In genomic region chr1:15171271-15171908, GRCh38 we compare ENCODE assay signal across 26 cellular contexts. TPM values are rescaled to one million over a fixed set of nuclear protein-coding genes. Genes with fewer than 3 reads are reported as not detected.
DNase-seq lines count a peak whose midpoint lies in the region; ATAC-seq, FAIRE-seq and TF ChIP-seq lines count a peak whose summit lies in the region.
"Had no signal": no experiment of that assay in that cellular context is flagged by ENCODE, and none has a peak within 500 bp of the region (broad histone marks: within the 10 kb centered on the region; RNA-seq: fewer than 3 reads in every experiment).

No MANE protein-coding gene starts in this region.

- no peak overlapping the region for H3K9ac ChIP-seq in BLaER1 treated with 17β-estradiol and CSF1 and Interleukin-3, amounts not matched to agents 10 nM and 100 nM
- H3K9ac ChIP-seq in mammary epithelial cell (ENCODE audit: insufficient read depth, low read length): no peak overlapping the region
- peak overlapping the region; percentile 18 for H3K9ac ChIP-seq in mucosa of stomach (ENCODE audit: low read length)
- H3K9ac ChIP-seq: KMS-11 had no signal

- TF ChIP-seq CTCF in RWPE1 (conservative IDR thresholded peaks at IDR 0.05; ENCODE audit: low read depth): no peak
- TF ChIP-seq CTCF in mammary epithelial cell (conservative IDR thresholded peaks at IDR 0.05 in 1 of 2, IDR thresholded peaks at IDR 0.05 in 1 of 2; ENCODE audit: extremely low read depth in 1 of 2, insufficient read depth in 1 of 2, low read depth in 1 of 2, low read length in 2 of 2): no peak

- no peak overlapping the region for H2AFZ ChIP-seq in mammary epithelial cell (ENCODE audit: low read depth, low read length)

- POLR2A ChIA-PET in RWPE1 (lab: Yijun Ruan, JAX; ENCODE audit: low non-redundant PET): no interaction called here

- H3K4me3 ChIP-seq in BLaER1 treated with 17β-estradiol and CSF1 and Interleukin-3, amounts not matched to agents 10 nM and 100 nM: no peak overlapping the region
- H3K4me3 ChIP-seq in mammary epithelial cell (replicated peaks in 1 of 3; ENCODE audit: insufficient read depth in 1 of 3, low read depth in 2 of 3, low read length in 3 of 3): no peak overlapping the region
- H3K4me3 ChIP-seq in mucosa of stomach (ENCODE audit: low read length): no peak overlapping the region
- H3K4me3 ChIP-seq: lower lobe of right lung had no signal

- no TSS peak for BruUV-seq in mammary epithelial cell (replicated peaks; lab: Mats Ljungman, UMichigan)

- H3K36me3 ChIP-seq in BLaER1 treated with 17β-estradiol and CSF1 and Interleukin-3, amounts not matched to agents 10 nM and 100 nM: 0 out of 22 replicates have a peak, but pooled peaks cover 0 to 14% (median 0%) of the 10 kb centered on the region in 11 experiments
- H3K36me3 ChIP-seq in mammary epithelial cell (ENCODE audit: insufficient read depth, low read length): no peaks in the 10 kb centered on the region
- no peaks in the 10 kb centered on the region for H3K36me3 ChIP-seq in mucosa of stomach (ENCODE audit: control insufficient read depth, insufficient read depth, low read length)
- H3K36me3 ChIP-seq: lower lobe of right lung had no signal

- no peaks in the 10 kb centered on the region for H3K9me3 ChIP-seq in BLaER1 treated with 17β-estradiol and CSF1 and Interleukin-3, amounts not matched to agents 10 nM and 100 nM (replicated peaks in 1 of 11)
- H3K9me3 ChIP-seq in mammary epithelial cell (replicated peaks; ENCODE audit: insufficient read depth, low read length) (no peaks in the 10 kb centered on the region), mucosa of stomach (ENCODE audit: control insufficient read depth, low read length) (no peaks in the 10 kb centered on the region)
- H3K9me3 ChIP-seq: lower lobe of right lung had no signal

- dilution Hi-C loops in mammary epithelial cell (cut with HindIII; ENCODE audit: low sequenced_read_pairs): no loop called here

- DNase-seq in RWPE1 (ENCODE audit: low spot score) (no peak), mammary epithelial cell (no peak), frontal cortex (ENCODE audit: low spot score in 2 of 2) (no peak), medulla oblongata (ENCODE audit: extremely low spot score) (no peak)
- DNase-seq in activated CD4-positive, alpha-beta T cell treated with anti-CD3 and anti-CD28 coated beads for 4 hours: no peak
- DNase-seq: ACHN; activated CD4-positive, alpha-beta T cell treated with anti-CD3 and anti-CD28 coated beads, Interleukin-2, amount 10 ng/mL, durations not matched to agents 7 days and 5 days; activated CD8-positive, alpha-beta memory T cell treated with anti-CD3 and anti-CD28 coated beads, Interleukin-2, amount 10 ng/mL, durations not matched to agents 7 days and 5 days; activated naive CD4-positive, alpha-beta T cell treated with anti-CD3 and anti-CD28 coated beads, Interleukin-2, amount 50 U/mL, for 16 hours; aorta; erythroblast; foreskin fibroblast; hippocampal formation; lower lobe of right lung; NCI-H187 treated with DMSO at 0.1 percent for 48 hours; NCI-H69; occipital lobe; SHP77 treated with DMSO at 0.1 percent for 48 hours; T-helper 17 cell had no signal

- H3K27me3 ChIP-seq in BLaER1 treated with 17β-estradiol and CSF1 and Interleukin-3, amounts not matched to agents 10 nM and 100 nM: no peaks in the 10 kb centered on the region
- no peaks in the 10 kb centered on the region for H3K27me3 ChIP-seq in mammary epithelial cell (ENCODE audit: insufficient read depth, low read length)
- H3K27me3 ChIP-seq in mucosa of stomach (ENCODE audit: control insufficient read depth, insufficient read depth, low read length): no peaks in the 10 kb centered on the region

- ATAC-seq in HG03095 (IDR thresholded peaks at IDR 0.05; ENCODE audit: unreplicated experiment): no peak
- ATAC-seq: activated CD8-positive, alpha-beta memory T cell treated with anti-CD3 and anti-CD28 coated beads, Interleukin-2, amount 10 ng/mL, durations not matched to agents 7 days and 5 days; lower lobe of right lung; sciatic nerve; T-helper 17 cell had no signal

- CTCF ChIA-PET in RWPE1 (lab: Yijun Ruan, JAX): interaction anchor here (0.6 to 1.3 kb wide), 3 partner anchors 19 to 570 kb away, joined by 3 to 4 read pairs (median 3); no protein-coding TSS in a partner anchor
- CTCF ChIA-PET in mammary epithelial cell (lab: Charles Lee; ENCODE audit: low non-redundant PET): no interaction called here

- peaks cover 8 to 44% (median 17%) of the 10 kb centered on the region in 10 experiments; a peak in 17 of 20 replicates for H3K4me1 ChIP-seq in BLaER1 treated with 17β-estradiol and CSF1 and Interleukin-3, amounts not matched to agents 10 nM and 100 nM
- H3K4me1 ChIP-seq in mammary epithelial cell (ENCODE audit: insufficient read depth, low read length) (peaks cover 47% of the 10 kb centered on the region), mucosa of stomach (ENCODE audit: control insufficient read depth, insufficient read depth, low read length) (peaks cover 53% of the 10 kb centered on the region)

- peak overlapping the region in 6 of 11 experiments; percentile 30 to 71 (median 40); a peak in 9 of 22 replicates for H3K4me2 ChIP-seq in BLaER1 treated with 17β-estradiol and CSF1 and Interleukin-3, amounts not matched to agents 10 nM and 100 nM
- H3K4me2 ChIP-seq in mammary epithelial cell (ENCODE audit: insufficient read depth, low read depth, low read length): no peak overlapping the region
- H3K4me2 ChIP-seq: KMS-11 had no signal

- H4K20me1 ChIP-seq in BLaER1 treated with 17β-estradiol and CSF1 and Interleukin-3, amounts not matched to agents 10 nM and 100 nM: peaks cover 0 to 97% (median 0%) of the 10 kb centered on the region in 11 experiments; a peak in 5 of 22 replicates
- no peaks in the 10 kb centered on the region for H4K20me1 ChIP-seq in mammary epithelial cell (ENCODE audit: insufficient read depth, low read length)

- H3K79me2 ChIP-seq in mammary epithelial cell (ENCODE audit: insufficient read depth, low read length): peaks cover 72% of the 10 kb centered on the region

- FAIRE-seq in frontal cortex (lab: Jason Lieb, UNC): no peak
- FAIRE-seq: urothelium cell line had no signal

- intact Hi-C loops in mammary epithelial cell (cut with micrococcal nuclease): no loop called here

- 100% methylated on average over 8 of the region's 15 CpGs for WGBS in mammary epithelial cell (ENCODE audit: low coverage, missing lambda C conversion rate)

- H3K27ac ChIP-seq in BLaER1 treated with 17β-estradiol and CSF1 and Interleukin-3, amounts not matched to agents 10 nM and 100 nM: no peak overlapping the region
- H3K27ac ChIP-seq in RWPE1: peak overlapping the region; percentile 92
- H3K27ac ChIP-seq in mammary epithelial cell (ENCODE audit: insufficient read depth, low read depth, low read length): peak overlapping the region; percentile 98
- H3K27ac ChIP-seq: KMS-11, lower lobe of right lung had no signal

- in situ Hi-C loops in mammary epithelial cell (cut with MboI; ENCODE audit: low sequenced_read_pairs in 2 of 2): no loop called here

RNA-seq across cellular contexts. Expression of gene TMEM51, which starts 17.8 kb away (rescaled TPM):
- total RNA-seq in mammary epithelial cell: 10 to 100 TPM; 15.1 to 16.2 TPM
- 14.9 TPM for polyA plus RNA-seq in mammary epithelial cell
- 4.4 TPM for polyA minus RNA-seq in mammary epithelial cell
- total RNA-seq in frontal cortex: 1.6 TPM
- total RNA-seq: activated CD4-positive, alpha-beta T cell treated with anti-CD3 and anti-CD28 coated beads, Interleukin-2, amount 10 ng/mL, durations not matched to agents 7 days and 5 days; activated CD8-positive, alpha-beta memory T cell treated with anti-CD3 and anti-CD28 coated beads, Interleukin-2, amount 10 ng/mL, durations not matched to agents 7 days and 5 days; OCI-LY7; T-helper 17 cell had no signal

Comparison
In these comparisons a context has a peak if more than half of its experiments do, and no peak if none do; other contexts are left out.
1. H3K27ac ChIP-seq: peak in RWPE1 (single experiment) and mammary epithelial cell (single experiment); none in BLaER1 treated with 17β-estradiol and CSF1 and Interleukin-3, amounts not matched to agents 10 nM and 100 nM (0 of 11).